Comparison of ENCODE assay signal across 15 cellular contexts in genomic region chr3:182910939-182911781, GRCh38.
A peak's percentile ranks its signal among the peaks of the same experiment; 100 is the strongest.
DNase-seq lines count a peak whose midpoint lies in the region; ATAC-seq and TF ChIP-seq lines count a peak whose summit lies in the region.
"Had no signal": no experiment of that assay in that cellular context is flagged by ENCODE, and none has a peak within 500 bp of the region (broad histone marks: within the 10 kb centered on the region; RNA-seq: fewer than 3 reads in every experiment).

No MANE protein-coding gene starts in this region.

- H3K4me3 Mint-ChIP-seq in HFFc6 (no peak overlapping the region), memory B cell (no peak overlapping the region)
- H3K4me3 Mint-ChIP-seq in activated T-helper 17 cell treated with anti-CD3 and anti-CD28 coated beads, Interleukin-2, amount 50 U/mL, for 72 hours, result peak overlapping the region; percentile 0
- H3K4me3 Mint-ChIP-seq: stimulated activated memory B cell treated with anti-CD40 and anti-IgM and Interleukin-4, amounts not matched to agents 10 μg/mL and 1 μg/mL and 100 μg/mL, for 72 hours; T-helper 1 cell treated with Interleukin-12 subunit alpha and Interleukin-12 subunit beta and Interleukin-4 antibody, amounts not matched to agents 30 μg/mL and 1 μg/mL, for 36 hours; type B pancreatic cell had no signal

- ATAC-seq in activated T-helper 17 cell treated with anti-CD3 and anti-CD28 coated beads, Interleukin-2, amount 50 U/mL, for 72 hours (replicated peaks), result peak; percentile 87
- ATAC-seq in memory B cell (ENCODE audit: low read depth), result no peak
- ATAC-seq in HG02623 (IDR thresholded peaks at IDR 0.05; ENCODE audit: unreplicated experiment), result no peak
- ATAC-seq: stimulated activated memory B cell treated with anti-CD40 and anti-IgM and Interleukin-4, amounts not matched to agents 10 μg/mL and 1 μg/mL and 100 μg/mL, for 72 hours had no signal

- peak overlapping the region; percentile 47 for H3K27ac Mint-ChIP-seq in HFFc6
- peak overlapping the region; percentile 27 for H3K27ac Mint-ChIP-seq in activated T-helper 17 cell treated with anti-CD3 and anti-CD28 coated beads, Interleukin-2, amount 50 U/mL, for 72 hours
- H3K27ac Mint-ChIP-seq in memory B cell, result peak overlapping the region; percentile 53
- H3K27ac Mint-ChIP-seq: stimulated activated memory B cell treated with anti-CD40 and anti-IgM and Interleukin-4, amounts not matched to agents 10 μg/mL and 1 μg/mL and 100 μg/mL, for 72 hours had no signal

- H3K27me3 Mint-ChIP-seq in HFFc6 (ENCODE audit: insufficient read depth) (no peaks in the 10 kb centered on the region), memory B cell (no peaks in the 10 kb centered on the region)
- H3K27me3 Mint-ChIP-seq in activated T-helper 17 cell treated with anti-CD3 and anti-CD28 coated beads, Interleukin-2, amount 50 U/mL, for 72 hours, result no peaks in the 10 kb centered on the region
- H3K27me3 Mint-ChIP-seq: stimulated activated memory B cell treated with anti-CD40 and anti-IgM and Interleukin-4, amounts not matched to agents 10 μg/mL and 1 μg/mL and 100 μg/mL, for 72 hours; type B pancreatic cell had no signal

- H3K4me1 Mint-ChIP-seq in HFFc6 (ENCODE audit: low read depth) (peaks cover 40% of the 10 kb centered on the region), memory B cell (peaks cover 2% of the 10 kb centered on the region)
- peaks cover 26% of the 10 kb centered on the region for H3K4me1 Mint-ChIP-seq in activated T-helper 17 cell treated with anti-CD3 and anti-CD28 coated beads, Interleukin-2, amount 50 U/mL, for 72 hours

- H3K36me3 Mint-ChIP-seq in HFFc6 (ENCODE audit: low read depth), result peaks cover 2% of the 10 kb centered on the region; the same call in 1 of the 2 replicates
- peaks cover 53% of the 10 kb centered on the region for H3K36me3 Mint-ChIP-seq in activated T-helper 17 cell treated with anti-CD3 and anti-CD28 coated beads, Interleukin-2, amount 50 U/mL, for 72 hours (ENCODE audit: low read depth)
- peaks cover 21% of the 10 kb centered on the region for H3K36me3 Mint-ChIP-seq in memory B cell

- H3K9me3 Mint-ChIP-seq in HFFc6 (no peaks in the 10 kb centered on the region), memory B cell (no peaks in the 10 kb centered on the region)
- H3K9me3 Mint-ChIP-seq in activated T-helper 17 cell treated with anti-CD3 and anti-CD28 coated beads, Interleukin-2, amount 50 U/mL, for 72 hours, result no peaks in the 10 kb centered on the region
- H3K9me3 Mint-ChIP-seq: stimulated activated memory B cell treated with anti-CD40 and anti-IgM and Interleukin-4, amounts not matched to agents 10 μg/mL and 1 μg/mL and 100 μg/mL, for 72 hours; T-helper 1 cell treated with Interleukin-12 subunit alpha and Interleukin-12 subunit beta and Interleukin-4 antibody, amounts not matched to agents 30 μg/mL and 1 μg/mL, for 36 hours; type B pancreatic cell had no signal

- TF ChIP-seq CTCF in HFFc6 (IDR thresholded peaks at IDR 0.05), result no peak

- DNase-seq in NCI-H510A treated with DMSO at 0.1 percent for 48 hours (lab: John Stamatoyannopoulos, UW) (peak; percentile 11), NCI-H510A (lab: John Stamatoyannopoulos, UW) (no peak), HFFc6 (no peak), memory B cell (ENCODE audit: low spot score in 2 of 2) (no peak), RKO (ENCODE audit: low spot score) (no peak), mucosa of gallbladder (ENCODE audit: low spot score) (no peak)
- DNase-seq: activated CD8-positive, alpha-beta memory T cell treated with anti-CD3 and anti-CD28 coated beads, Interleukin-2, amount 50 U/mL, for 48 hours; anterior cingulate cortex; NCI-H226; SHP77 had no signal
